ENCODE assay signal across 25 cellular contexts in the genomic region with DNA sequence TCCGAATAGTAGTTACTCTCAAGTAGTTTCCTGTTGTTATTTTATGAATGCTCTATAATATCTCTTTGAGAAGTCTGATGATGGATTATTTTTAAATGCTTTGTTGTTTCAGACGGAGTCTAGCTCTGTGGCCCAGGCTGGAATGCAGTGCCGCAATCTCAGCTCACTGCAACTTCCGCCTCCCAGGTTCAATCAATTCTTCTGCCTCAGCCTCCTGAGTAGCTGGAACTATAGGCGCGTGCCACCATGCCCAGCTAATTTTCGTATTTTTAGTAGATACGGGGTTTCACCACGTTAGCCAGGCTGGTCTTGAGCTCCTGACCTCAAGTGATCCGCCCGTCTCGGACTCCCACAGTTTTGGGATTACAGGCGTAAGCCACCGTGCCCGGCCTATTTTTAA.
"Had no signal": no experiment of that assay in that cellular context is flagged by ENCODE, and none has a peak within 500 bp of the region (broad histone marks: within the 10 kb centered on the region; RNA-seq: fewer than 3 reads in every experiment).

No MANE protein-coding gene starts in this region.

- H3K4me3 ChIP-seq: MG63, SJSA1 had no signal

- H3K27ac ChIP-seq: RWPE1, SJSA1, SK-N-MC had no signal

- ATAC-seq: Panc1, PC-3 had no signal

- DNase-seq: IMR-90, Karpas-422, KG1, MG63, NCI-H1092, NCI-H1105 treated with DMSO at 0.1 percent for 48 hours, NCI-H1417 treated with DMSO at 0.1 percent for 48 hours, NCI-H146, NCI-H1694 treated with DMSO at 0.1 percent for 48 hours, NCI-H1930, NCI-H2081, NCI-H2107, NCI-H226, NCI-H446, NCI-H510A, NCI-H524 treated with DMSO at 0.1 percent for 48 hours, NCI-H69, NCI-H774, PC-3, SHP77, SW 1271 had no signal
